17 cellular contexts compared by ENCODE assay signal in the genomic region with DNA sequence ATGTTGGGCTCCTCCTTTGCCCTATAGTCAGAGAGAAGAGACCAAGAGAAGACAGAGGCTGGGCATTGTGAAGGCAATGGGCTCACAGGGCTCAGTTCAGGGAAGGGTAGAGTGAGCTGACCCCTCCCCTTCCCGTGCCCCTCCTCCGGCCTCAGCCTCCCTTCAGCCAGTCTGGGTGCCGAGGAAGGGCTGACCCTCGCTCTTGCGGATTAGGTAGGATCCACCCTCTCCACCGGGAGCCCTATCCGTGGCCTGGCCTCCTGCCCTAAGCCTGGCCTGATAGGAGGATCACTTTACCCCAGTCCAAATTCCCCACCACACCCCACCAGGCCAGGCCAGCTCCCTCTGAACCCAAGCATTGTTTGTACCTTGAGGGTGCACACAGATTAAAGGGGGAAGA. TPM values are rescaled to one million over a fixed set of nuclear protein-coding genes. Genes with fewer than 3 reads are reported as not detected.
A peak's percentile ranks its signal among the peaks of the same experiment; 100 is the strongest.
DNase-seq lines count a peak whose midpoint lies in the region; ATAC-seq and TF ChIP-seq lines count a peak whose summit lies in the region.
"Had no signal": no experiment of that assay in that cellular context is flagged by ENCODE, and none has a peak within 500 bp of the region (broad histone marks: within the 10 kb centered on the region; RNA-seq: fewer than 3 reads in every experiment).

No MANE protein-coding gene starts in this region.

- H3K27ac ChIP-seq in CD8-positive, alpha-beta T cell (ENCODE audit: low read depth, low read length): no peak overlapping the region
- no peak overlapping the region for H3K27ac ChIP-seq in IMR-90 (ENCODE audit: insufficient read depth, low read length)
- H3K27ac ChIP-seq in Karpas-422 (ENCODE audit: low read length): no peak overlapping the region
- H3K27ac ChIP-seq: PC-9 had no signal

- intact Hi-C loops in CD8-positive, alpha-beta T cell (cut with DNase I, micrococcal nuclease): loop anchor here in 1 of 2 experiments (10.0 kb wide), 1 partner anchor 264 kb away; the partner anchor contains the start of gene OTUB1
- intact Hi-C loops in IMR-90 (cut with micrococcal nuclease): no loop called here

- H3K36me3 Mint-ChIP-seq in CD8-positive, alpha-beta T cell: peaks cover 4% of the 10 kb centered on the region
- peaks cover 14% of the 10 kb centered on the region for H3K36me3 Mint-ChIP-seq in central memory CD8-positive, alpha-beta T cell (ENCODE audit: insufficient read depth)
- no peaks in the 10 kb centered on the region for H3K36me3 Mint-ChIP-seq in nephron progenitor cell (ENCODE audit: low read depth)
- H3K36me3 Mint-ChIP-seq: naive thymus-derived CD4-positive, alpha-beta T cell had no signal

- peak overlapping the region; percentile 79 for H3K4me3 Mint-ChIP-seq in CD8-positive, alpha-beta T cell
- peak overlapping the region; percentile 83 for H3K4me3 Mint-ChIP-seq in central memory CD8-positive, alpha-beta T cell
- H3K4me3 Mint-ChIP-seq in nephron progenitor cell: peak overlapping the region; percentile 79

- H2BK5ac ChIP-seq in IMR-90 (ENCODE audit: low read depth, low read length, poor library complexity, severe bottlenecking): no peak overlapping the region

- in situ Hi-C loops in IMR-90 (cut with MboI; ENCODE audit: low sequenced_read_pairs): no loop called here

- H2AFZ ChIP-seq in IMR-90 (replicated peaks; ENCODE audit: low read length, poor library complexity) (no peak overlapping the region), Karpas-422 (ENCODE audit: low read length) (no peak overlapping the region)
- H2AFZ ChIP-seq: PC-9 had no signal

- H2BK120ac ChIP-seq in IMR-90 (ENCODE audit: low read depth, low read length): no peak overlapping the region

- H3K9ac ChIP-seq in IMR-90 (ENCODE audit: low read depth, low read length) (no peak overlapping the region), Karpas-422 (ENCODE audit: low read length) (no peak overlapping the region)

- no peaks in the 10 kb centered on the region for H3K27me3 ChIP-seq in CD8-positive, alpha-beta T cell (ENCODE audit: insufficient read depth, low read length)
- H3K27me3 ChIP-seq in IMR-90 (ENCODE audit: control insufficient read depth, insufficient read depth, low read length) (no peaks in the 10 kb centered on the region), Karpas-422 (ENCODE audit: low read length) (no peaks in the 10 kb centered on the region)
- H3K27me3 ChIP-seq: BE2C had no signal

- no peaks in the 10 kb centered on the region for H3K9me1 ChIP-seq in IMR-90 (ENCODE audit: insufficient read depth, low read length)

- H3K9me3 Mint-ChIP-seq in CD8-positive, alpha-beta T cell: no peaks in the 10 kb centered on the region
- H3K9me3 Mint-ChIP-seq in central memory CD8-positive, alpha-beta T cell: no peaks in the 10 kb centered on the region
- no peaks in the 10 kb centered on the region for H3K9me3 Mint-ChIP-seq in nephron progenitor cell
- H3K9me3 Mint-ChIP-seq: effector memory CD8-positive, alpha-beta T cell had no signal

- no CpG with 5 or more reads among the region's 7 CpGs for WGBS in IMR-90 (ENCODE audit: extremely low coverage in 2 of 2, insufficient read length in 1 of 2), 2 experiments

- no peak for ATAC-seq in CD8-positive, alpha-beta T cell
- no peak for ATAC-seq in IMR-90 (ENCODE audit: low read depth)
- ATAC-seq in central memory CD8-positive, alpha-beta T cell (replicated peaks; ENCODE audit: extremely low read depth, poor library complexity, severe bottlenecking): no peak
- ATAC-seq: effector memory CD8-positive, alpha-beta T cell; naive thymus-derived CD4-positive, alpha-beta T cell had no signal

- no peak overlapping the region for H3K14ac ChIP-seq in IMR-90 (replicated peaks; ENCODE audit: low read depth, low read length)

- CTCF ChIA-PET in CD8-positive, alpha-beta T cell (lab: Charles Lee): interaction anchor here (0.5 to 14.8 kb wide), 5 partner anchors 9 to 54 kb away, joined by 3 to 152 read pairs (median 5); partner anchors contain the start of genes CATSPERZ, ESRRA and FERMT3
- CTCF ChIA-PET in IMR-90 (lab: Yijun Ruan, JAX): no interaction called here

- no peak for TF ChIP-seq CTCF in CD8-positive, alpha-beta T cell (IDR thresholded peaks at IDR 0.05)
- TF ChIP-seq CTCF in IMR-90 (conservative IDR thresholded peaks at IDR 0.05; ENCODE audit: low read depth, low read length) (no peak), nephron progenitor cell (IDR thresholded peaks at IDR 0.05) (no peak)

- no peak overlapping the region for H4K5ac ChIP-seq in IMR-90 (ENCODE audit: low read depth, low read length)

- BruUV-seq in IMR-90 (replicated peaks; lab: Mats Ljungman, UMichigan): no TSS peak

- H3K79me1 ChIP-seq in IMR-90 (ENCODE audit: low read depth in 1 of 2, low read length in 2 of 2): peaks cover 8 to 36% of the 10 kb centered on the region in 2 experiments

- POLR2A ChIA-PET in CD8-positive, alpha-beta T cell (lab: Charles Lee): interaction anchor here (1.0 kb wide), 1 partner anchor 41 kb away, joined by 3 read pairs; no protein-coding TSS in a partner anchor
- POLR2A ChIA-PET in IMR-90 (lab: Charles Lee; ENCODE audit: unreplicated experiment): no interaction called here

- no peak overlapping the region for H4K91ac ChIP-seq in IMR-90 (ENCODE audit: insufficient read depth, low read depth, low read length)

- no peaks in the 10 kb centered on the region for H3K9me2 ChIP-seq in Karpas-422 (replicated peaks; ENCODE audit: insufficient read depth, low read length)

- no peak overlapping the region for H3K56ac ChIP-seq in IMR-90 (ENCODE audit: extremely low read depth, insufficient read depth, low read length)

- no peak overlapping the region for H3K23ac ChIP-seq in IMR-90 (ENCODE audit: low read depth, low read length)

- peaks cover 34% of the 10 kb centered on the region for H3K4me1 Mint-ChIP-seq in CD8-positive, alpha-beta T cell (ENCODE audit: low read depth)
- peaks cover 44% of the 10 kb centered on the region for H3K4me1 Mint-ChIP-seq in central memory CD8-positive, alpha-beta T cell
- peaks cover 47% of the 10 kb centered on the region for H3K4me1 Mint-ChIP-seq in nephron progenitor cell

- H3K27me3 Mint-ChIP-seq in CD8-positive, alpha-beta T cell (ENCODE audit: low read depth): no peaks in the 10 kb centered on the region
- H3K27me3 Mint-ChIP-seq in central memory CD8-positive, alpha-beta T cell: no peaks in the 10 kb centered on the region
- peaks cover 3% of the 10 kb centered on the region for H3K27me3 Mint-ChIP-seq in nephron progenitor cell (ENCODE audit: low read depth, poor library complexity)
- H3K27me3 Mint-ChIP-seq: effector memory CD8-positive, alpha-beta T cell had no signal

- no peak for TF ChIP-seq POLR2A in IMR-90 (IDR thresholded peaks at IDR 0.05; ENCODE audit: low read depth, low read length)

- H2BK20ac ChIP-seq in IMR-90 (ENCODE audit: low read depth, low read length): no peak overlapping the region

- no peaks in the 10 kb centered on the region for H3K36me3 ChIP-seq in CD8-positive, alpha-beta T cell (ENCODE audit: insufficient read depth, low read length)
- peaks cover 6% of the 10 kb centered on the region for H3K36me3 ChIP-seq in IMR-90 (ENCODE audit: control insufficient read depth, insufficient read depth, low read length)
- peaks cover 3% of the 10 kb centered on the region; the same call in 1 of the 2 replicates for H3K36me3 ChIP-seq in Karpas-422 (ENCODE audit: insufficient read depth, low read length)
- H3K36me3 ChIP-seq: BE2C had no signal

- dilution Hi-C loops in IMR-90 (cut with HindIII; ENCODE audit: low sequenced_read_pairs, unreplicated experiment): no loop called here

- H2BK15ac ChIP-seq in IMR-90 (ENCODE audit: low read depth, low read length): no peak overlapping the region

- H3K79me2 ChIP-seq in Karpas-422 (ENCODE audit: low read length): peaks cover 26% of the 10 kb centered on the region

- H3K27ac Mint-ChIP-seq in CD8-positive, alpha-beta T cell: no peak overlapping the region
- no peak overlapping the region for H3K27ac Mint-ChIP-seq in central memory CD8-positive, alpha-beta T cell (ENCODE audit: low read depth)
- no peak overlapping the region for H3K27ac Mint-ChIP-seq in nephron progenitor cell
- H3K27ac Mint-ChIP-seq: effector memory CD8-positive, alpha-beta T cell had no signal

- no peak overlapping the region for H3K18ac ChIP-seq in IMR-90 (ENCODE audit: low read depth, low read length)

- no peak overlapping the region for H3K4me3 ChIP-seq in CD8-positive, alpha-beta T cell (ENCODE audit: low read depth, low read length)
- H3K4me3 ChIP-seq in IMR-90 (ENCODE audit: insufficient read depth, low read depth, low read length) (no peak overlapping the region), Karpas-422 (ENCODE audit: low read length) (no peak overlapping the region)

- H4K20me1 ChIP-seq in IMR-90 (ENCODE audit: insufficient read depth, low read length) (peaks cover 22% of the 10 kb centered on the region), Karpas-422 (ENCODE audit: insufficient read depth, low read depth, low read length) (peaks cover 6% of the 10 kb centered on the region; the same call in 1 of the 2 replicates)

- H3K4me2 ChIP-seq in IMR-90 (ENCODE audit: low read depth, low read length): no peak overlapping the region
- H3K4me2 ChIP-seq in Karpas-422 (ENCODE audit: low read depth, low read length, poor library complexity, severe bottlenecking): no peak overlapping the region

- H2AK5ac ChIP-seq in IMR-90 (ENCODE audit: low read depth, low read length): peak overlapping the region; percentile 77

- peak overlapping the region; percentile 83 for H2AK9ac ChIP-seq in IMR-90 (replicated peaks; ENCODE audit: low read depth, low read length, poor library complexity)

- H3K4ac ChIP-seq in IMR-90 (ENCODE audit: low read depth, low read length): no peak overlapping the region

- TF ChIP-seq RAD21 in IMR-90 (IDR thresholded peaks at IDR 0.05; ENCODE audit: low read length): no peak

- H3K9me3 ChIP-seq in CD8-positive, alpha-beta T cell (ENCODE audit: low read length): no peaks in the 10 kb centered on the region
- H3K9me3 ChIP-seq in IMR-90 (ENCODE audit: control insufficient read depth, insufficient read depth, low read length) (no peaks in the 10 kb centered on the region), Karpas-422 (ENCODE audit: low read length) (no peaks in the 10 kb centered on the region)
- H3K9me3 ChIP-seq: BE2C, left ventricle myocardium inferior had no signal

- H4K8ac ChIP-seq in IMR-90 (ENCODE audit: low read depth in 2 of 2, low read length in 2 of 2): no peak overlapping the region

- DNase-seq in CD8-positive, alpha-beta T cell: no peak
- no peak for DNase-seq in IMR-90
- DNase-seq in central memory CD8-positive, alpha-beta T cell (ENCODE audit: low spot score in 2 of 2): no peak
- DNase-seq in nephron progenitor cell: no peak
- no peak for DNase-seq in COLO829 (ENCODE audit: low spot score)
- no peak for DNase-seq in OCI-M2 (lab: John Stamatoyannopoulos, UW; ENCODE audit: unreplicated experiment)
- DNase-seq in Karpas-422: no peak
- DNase-seq: activated CD4-positive, CD25-positive, alpha-beta regulatory T cell treated with anti-CD3 and anti-CD28 coated beads, Interleukin-2, amount 50 U/mL, for 72 hours; activated naive CD4-positive, alpha-beta T cell treated with anti-CD3 and anti-CD28 coated beads, Interleukin-2, amount 50 U/mL, for 16 hours; BE2C; effector memory CD8-positive, alpha-beta T cell; left ventricle myocardium inferior; naive thymus-derived CD4-positive, alpha-beta T cell; NCI-H1694; NCI-H446; PC-9; SW 1271 had no signal

- peaks cover 39% of the 10 kb centered on the region for H3K4me1 ChIP-seq in CD8-positive, alpha-beta T cell (ENCODE audit: insufficient read depth, low read length)
- H3K4me1 ChIP-seq in IMR-90 (ENCODE audit: control insufficient read depth, insufficient read depth, low read length) (peaks cover 13% of the 10 kb centered on the region), Karpas-422 (ENCODE audit: low read length) (peaks cover 59% of the 10 kb centered on the region)
- H3K4me1 ChIP-seq: BE2C had no signal

RNA-seq across cellular contexts. Expression of gene PPP1R14B, which starts 1.8 kb away (rescaled TPM):
- total RNA-seq in CD8-positive, alpha-beta T cell: 10 to 100 TPM; 25.7 to 30.8 TPM
- total RNA-seq in IMR-90 (2012; rRNA removed): 176 and 206 TPM in 2 replicates
- 257 and 355 TPM in 2 replicates for polyA plus RNA-seq in IMR-90 (2012; rRNA removed)
- 272 and 281 TPM in 2 replicates for polyA plus RNA-seq in IMR-90 (2012; cell fraction: cytosol; rRNA removed)
- polyA plus RNA-seq in IMR-90 (2012; cell fraction: nucleus; rRNA removed; ENCODE audit: low replicate concordance): 133 and 164 TPM in 2 replicates
- 111 and 256 TPM in 2 replicates for total RNA-seq in Karpas-422 (2014; rRNA removed; shearing (Covaris generic); ENCODE audit: low replicate concordance)

RNA-seq across cellular contexts. Expression of gene PLCB3, which starts 2.8 kb away (rescaled TPM):
- total RNA-seq in CD8-positive, alpha-beta T cell: 1 to 10 TPM; 2.1 to 2.4 TPM
- total RNA-seq in IMR-90 (2012; rRNA removed): 24.9 and 26.9 TPM in 2 replicates
- 23.9 and 25.9 TPM in 2 replicates for polyA plus RNA-seq in IMR-90 (2012; rRNA removed)
- 15.3 and 21.3 TPM in 2 replicates for polyA plus RNA-seq in IMR-90 (2012; cell fraction: cytosol; rRNA removed)
- polyA plus RNA-seq in IMR-90 (2012; cell fraction: nucleus; rRNA removed; ENCODE audit: low replicate concordance): 51.9 and 93.7 TPM in 2 replicates
- total RNA-seq in Karpas-422 (2014; rRNA removed; shearing (Covaris generic); ENCODE audit: low replicate concordance): 5.7 and 12.7 TPM in 2 replicates

RNA-seq across cellular contexts. Expression of gene FKBP2, which starts 7.7 kb away (rescaled TPM):
- 10 to 100 TPM; 19.4 TPM for total RNA-seq in CD8-positive, alpha-beta T cell
- total RNA-seq in IMR-90 (2012; rRNA removed): 36.2 and 62.5 TPM in 2 replicates
- 68.6 and 76.4 TPM in 2 replicates for polyA plus RNA-seq in IMR-90 (2012; rRNA removed)
- polyA plus RNA-seq in IMR-90 (2012; cell fraction: cytosol; rRNA removed): 114 and 135 TPM in 2 replicates
- polyA plus RNA-seq in IMR-90 (2012; cell fraction: nucleus; rRNA removed; ENCODE audit: low replicate concordance): 46.8 and 53.6 TPM in 2 replicates
- 27.8 and 73.4 TPM in 2 replicates for total RNA-seq in Karpas-422 (2014; rRNA removed; shearing (Covaris generic); ENCODE audit: low replicate concordance)

RNA-seq across cellular contexts. Expression of gene VEGFB, which starts 14.2 kb away (rescaled TPM):
- total RNA-seq in CD8-positive, alpha-beta T cell: 10 to 100 TPM; 33.6 to 40.0 TPM
- 3.0 and 3.9 TPM in 2 replicates for total RNA-seq in IMR-90 (2012; rRNA removed)
- polyA plus RNA-seq in IMR-90 (2012; rRNA removed): 23.9 and 25.1 TPM in 2 replicates
- 29.6 and 45.2 TPM in 2 replicates for polyA plus RNA-seq in IMR-90 (2012; cell fraction: cytosol; rRNA removed)
- polyA plus RNA-seq in IMR-90 (2012; cell fraction: nucleus; rRNA removed; ENCODE audit: low replicate concordance): 24.3 and 30.6 TPM in 2 replicates
- 43.4 and 67.9 TPM in 2 replicates for total RNA-seq in Karpas-422 (2014; rRNA removed; shearing (Covaris generic); ENCODE audit: low replicate concordance)

RNA-seq across cellular contexts. Expression of gene DNAJC4, which starts 18.2 kb away (rescaled TPM):
- 10 to 100 TPM; 33.2 to 36.3 TPM for total RNA-seq in CD8-positive, alpha-beta T cell
- 2.2 and 3.9 TPM in 2 replicates for total RNA-seq in IMR-90 (2012; rRNA removed)
- polyA plus RNA-seq in IMR-90 (2012; rRNA removed): 22.8 and 30.3 TPM in 2 replicates
- 10.8 and 31.8 TPM in 2 replicates for polyA plus RNA-seq in IMR-90 (2012; cell fraction: cytosol; rRNA removed)
- polyA plus RNA-seq in IMR-90 (2012; cell fraction: nucleus; rRNA removed; ENCODE audit: low replicate concordance): 39.6 and 66.8 TPM in 2 replicates
- 32.0 and 51.0 TPM in 2 replicates for total RNA-seq in Karpas-422 (2014; rRNA removed; shearing (Covaris generic); ENCODE audit: low replicate concordance)
